Comparison of ENCODE assay signal across 1 cellular context in the genomic region with DNA sequence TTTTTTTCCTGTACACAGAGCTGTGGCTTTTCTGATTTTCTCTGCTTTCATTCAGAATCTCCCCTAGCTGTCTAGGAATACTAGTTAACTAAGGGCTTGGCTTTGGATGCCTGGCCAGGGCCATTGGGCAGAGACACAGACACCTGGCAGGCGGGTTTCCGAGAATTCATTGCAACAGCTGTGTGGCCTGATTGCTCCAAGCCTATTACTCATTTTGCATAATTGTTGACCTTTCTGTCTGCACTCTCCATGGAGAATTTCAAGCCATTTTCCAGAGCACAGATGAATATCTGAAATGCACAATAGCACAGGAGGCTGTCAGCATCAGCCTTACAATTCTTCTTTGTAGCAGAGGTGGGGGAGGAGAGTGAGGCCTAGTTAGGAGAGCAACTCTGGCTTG.
TF ChIP-seq lines count a peak whose summit lies in the region.

No MANE protein-coding gene starts in this region.

TF ChIP-seq in HepG2, 621 proteins besides CTCF, POLR2A, EP300 and RAD21 (continued from another document):
- no peak for TF ChIP-seq MXD1 (CRISPR knock-in tag; IDR thresholded peaks at IDR 0.05)
- no peak for TF ChIP-seq ZNF547 (CRISPR knock-in tag; IDR thresholded peaks at IDR 0.05)
